Comparison of ENCODE assay signal across 1 cellular context in the genomic region with DNA sequence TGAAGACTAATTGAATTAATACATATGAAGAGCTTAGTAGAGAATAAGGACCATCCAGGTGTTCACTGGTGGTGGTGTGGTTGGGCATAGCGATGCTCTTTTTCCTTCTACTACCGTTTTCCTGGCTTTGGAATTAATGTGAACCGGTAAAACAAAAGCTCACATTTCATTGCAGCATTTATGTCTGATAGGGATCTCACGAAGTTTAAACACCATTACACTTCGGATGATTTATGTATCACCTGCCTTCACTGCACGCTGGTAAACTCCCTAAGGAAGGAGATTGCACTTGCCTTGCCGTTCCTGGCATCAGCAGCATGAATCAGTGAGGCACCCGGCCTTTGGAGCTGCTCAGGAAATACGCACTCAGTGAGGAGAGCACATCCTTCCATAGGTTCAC.
TF ChIP-seq lines count a peak whose summit lies in the region.

No MANE protein-coding gene starts in this region.

TF ChIP-seq in K562, 482 proteins besides CTCF, POLR2A, EP300 and RAD21:
- peak; percentile 10 for TF ChIP-seq MEIS2 (IDR thresholded peaks at IDR 0.05; ENCODE audit: partially characterized antibody)
- TF ChIP-seq ZNF134 (CRISPR knock-in tag; conservative IDR thresholded peaks at IDR 0.05): no peak
- no peak for TF ChIP-seq ZNF586 (CRISPR knock-in tag; conservative IDR thresholded peaks at IDR 0.05)
- TF ChIP-seq MECOM (CRISPR knock-in tag; IDR thresholded peaks at IDR 0.05): no peak
- no peak for TF ChIP-seq ZNF41 (CRISPR knock-in tag; conservative IDR thresholded peaks at IDR 0.05)
- TF ChIP-seq POLR2AphosphoS2 (IDR thresholded peaks at IDR 0.05; ENCODE audit: low read length): no peak
- TF ChIP-seq, protein P1, sequence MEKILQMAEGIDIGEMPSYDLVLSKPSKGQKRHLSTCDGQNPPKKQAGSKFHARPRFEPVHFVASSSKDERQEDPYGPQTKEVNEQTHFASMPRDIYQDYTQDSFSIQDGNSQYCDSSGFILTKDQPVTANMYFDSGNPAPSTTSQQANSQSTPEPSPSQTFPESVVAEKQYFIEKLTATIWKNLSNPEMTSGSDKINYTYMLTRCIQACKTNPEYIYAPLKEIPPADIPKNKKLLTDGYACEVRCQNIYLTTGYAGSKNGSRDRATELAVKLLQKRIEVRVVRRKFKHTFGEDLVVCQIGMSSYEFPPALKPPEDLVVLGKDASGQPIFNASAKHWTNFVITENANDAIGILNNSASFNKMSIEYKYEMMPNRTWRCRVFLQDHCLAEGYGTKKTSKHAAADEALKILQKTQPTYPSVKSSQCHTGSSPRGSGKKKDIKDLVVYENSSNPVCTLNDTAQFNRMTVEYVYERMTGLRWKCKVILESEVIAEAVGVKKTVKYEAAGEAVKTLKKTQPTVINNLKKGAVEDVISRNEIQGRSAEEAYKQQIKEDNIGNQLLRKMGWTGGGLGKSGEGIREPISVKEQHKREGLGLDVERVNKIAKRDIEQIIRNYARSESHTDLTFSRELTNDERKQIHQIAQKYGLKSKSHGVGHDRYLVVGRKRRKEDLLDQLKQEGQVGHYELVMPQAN (IDR thresholded peaks at IDR 0.05; ENCODE audit: borderline replicate concordance): no peak
